Comparison of ENCODE assay signal across 9 cellular contexts in genomic region chr7:134613623-134614347, GRCh38. TPM values are rescaled to one million over a fixed set of nuclear protein-coding genes. Genes with fewer than 3 reads are reported as not detected.
A peak's percentile ranks its signal among the peaks of the same experiment; 100 is the strongest.
DNase-seq lines count a peak whose midpoint lies in the region; ATAC-seq and TF ChIP-seq lines count a peak whose summit lies in the region.
"Had no signal": no experiment of that assay in that cellular context is flagged by ENCODE, and none has a peak within 500 bp of the region (broad histone marks: within the 10 kb centered on the region; RNA-seq: fewer than 3 reads in every experiment).

No MANE protein-coding gene starts in this region.

- no peak overlapping the region for H3K4me3 Mint-ChIP-seq in activated naive CD4-positive, alpha-beta T cell treated with anti-CD3 and anti-CD28 coated beads, Interleukin-2, amount 50 U/mL, for 24 hours
- H3K4me3 Mint-ChIP-seq in activated naive CD4-positive, alpha-beta T cell treated with anti-CD3 and anti-CD28 coated beads, Interleukin-2, amount 10 ng/mL, durations not matched to agents 7 days and 5 days, result no peak overlapping the region
- H3K4me3 Mint-ChIP-seq in activated T-helper 17 cell treated with anti-CD3 and anti-CD28 coated beads, Interleukin-2, amount 50 U/mL, for 72 hours, result peak overlapping the region; percentile 14

- H3K36me3 Mint-ChIP-seq in activated naive CD4-positive, alpha-beta T cell treated with anti-CD3 and anti-CD28 coated beads, Interleukin-2, amount 50 U/mL, for 24 hours, result no peaks in the 10 kb centered on the region
- no peaks in the 10 kb centered on the region for H3K36me3 Mint-ChIP-seq in activated naive CD4-positive, alpha-beta T cell treated with anti-CD3 and anti-CD28 coated beads, Interleukin-2, amount 10 ng/mL, durations not matched to agents 7 days and 5 days
- no peaks in the 10 kb centered on the region for H3K36me3 Mint-ChIP-seq in activated T-helper 17 cell treated with anti-CD3 and anti-CD28 coated beads, Interleukin-2, amount 50 U/mL, for 72 hours (ENCODE audit: low read depth)

- H3K9me3 ChIP-seq in left ventricle myocardium inferior (replicated peaks) (no peaks in the 10 kb centered on the region), thoracic aorta (no peaks in the 10 kb centered on the region)

- H3K9me3 Mint-ChIP-seq in activated naive CD4-positive, alpha-beta T cell treated with anti-CD3 and anti-CD28 coated beads, Interleukin-2, amount 50 U/mL, for 24 hours, result no peaks in the 10 kb centered on the region
- H3K9me3 Mint-ChIP-seq in activated naive CD4-positive, alpha-beta T cell treated with anti-CD3 and anti-CD28 coated beads, Interleukin-2, amount 10 ng/mL, durations not matched to agents 7 days and 5 days, result no peaks in the 10 kb centered on the region
- no peaks in the 10 kb centered on the region for H3K9me3 Mint-ChIP-seq in activated T-helper 17 cell treated with anti-CD3 and anti-CD28 coated beads, Interleukin-2, amount 50 U/mL, for 72 hours

- H3K27ac ChIP-seq in left ventricle myocardium inferior (replicated peaks) (peak overlapping the region; percentile 18), thoracic aorta (peak overlapping the region; percentile 11 to 18)

- no peak for DNase-seq in activated naive CD4-positive, alpha-beta T cell treated with anti-CD3 and anti-CD28 coated beads, Interleukin-2, amount 10 ng/mL, durations not matched to agents 7 days and 5 days
- no peak for DNase-seq in left ventricle myocardium inferior
- no peak for DNase-seq in thoracic aorta (ENCODE audit: low spot score)
- no peak for DNase-seq in left colon
- DNase-seq: NCI-H1417 had no signal

- H3K36me3 ChIP-seq in left ventricle myocardium inferior, result no peaks in the 10 kb centered on the region
- H3K36me3 ChIP-seq in thoracic aorta, result no peaks in the 10 kb centered on the region

- H3K4me3 ChIP-seq in left ventricle myocardium inferior, result no peak overlapping the region
- no peak overlapping the region for H3K4me3 ChIP-seq in thoracic aorta

- peak; percentile 91 for ATAC-seq in activated T-helper 17 cell treated with anti-CD3 and anti-CD28 coated beads, Interleukin-2, amount 50 U/mL, for 72 hours (replicated peaks)
- ATAC-seq in thoracic aorta (ENCODE audit: insufficient number of reproducible peaks, low FRiP score, low read depth) (peak; percentile 82), HG03175 (IDR thresholded peaks at IDR 0.05; ENCODE audit: unreplicated experiment) (no peak), HG02973 (IDR thresholded peaks at IDR 0.05; ENCODE audit: unreplicated experiment) (no peak), left colon (no peak)

- CTCF ChIA-PET in activated naive CD4-positive, alpha-beta T cell treated with anti-CD3 and anti-CD28 coated beads, Interleukin-2, amount 10 ng/mL, durations not matched to agents 7 days and 5 days (lab: Charles Lee), result interaction anchor here (0.5 to 1.0 kb wide), 3 partner anchors 96 to 138 kb away, joined by 3 to 4 read pairs (median 3); no protein-coding TSS in a partner anchor

- peak overlapping the region; percentile 30 for H3K27ac Mint-ChIP-seq in activated naive CD4-positive, alpha-beta T cell treated with anti-CD3 and anti-CD28 coated beads, Interleukin-2, amount 50 U/mL, for 24 hours
- no peak overlapping the region for H3K27ac Mint-ChIP-seq in activated naive CD4-positive, alpha-beta T cell treated with anti-CD3 and anti-CD28 coated beads, Interleukin-2, amount 10 ng/mL, durations not matched to agents 7 days and 5 days
- peak overlapping the region; percentile 74 for H3K27ac Mint-ChIP-seq in activated T-helper 17 cell treated with anti-CD3 and anti-CD28 coated beads, Interleukin-2, amount 50 U/mL, for 72 hours

- H3K27me3 ChIP-seq in left ventricle myocardium inferior (ENCODE audit: low read depth) (no peaks in the 10 kb centered on the region), thoracic aorta (replicated peaks; ENCODE audit: insufficient read depth) (no peaks in the 10 kb centered on the region)

- TF ChIP-seq CTCF in left ventricle myocardium inferior (IDR thresholded peaks at IDR 0.05; ENCODE audit: borderline replicate concordance), result no peak
- no peak for TF ChIP-seq CTCF in thoracic aorta (IDR thresholded peaks at IDR 0.05)

- intact Hi-C loops in left ventricle myocardium inferior (cut with micrococcal nuclease) (no loop called here), left colon (cut with DNase I, micrococcal nuclease) (no loop called here)

- H3K27me3 Mint-ChIP-seq in activated naive CD4-positive, alpha-beta T cell treated with anti-CD3 and anti-CD28 coated beads, Interleukin-2, amount 50 U/mL, for 24 hours, result peaks cover 4% of the 10 kb centered on the region
- peaks cover 18% of the 10 kb centered on the region for H3K27me3 Mint-ChIP-seq in activated naive CD4-positive, alpha-beta T cell treated with anti-CD3 and anti-CD28 coated beads, Interleukin-2, amount 10 ng/mL, durations not matched to agents 7 days and 5 days
- peaks cover 21% of the 10 kb centered on the region for H3K27me3 Mint-ChIP-seq in activated T-helper 17 cell treated with anti-CD3 and anti-CD28 coated beads, Interleukin-2, amount 50 U/mL, for 72 hours

- peaks cover 9% of the 10 kb centered on the region for H3K4me1 Mint-ChIP-seq in activated naive CD4-positive, alpha-beta T cell treated with anti-CD3 and anti-CD28 coated beads, Interleukin-2, amount 50 U/mL, for 24 hours
- H3K4me1 Mint-ChIP-seq in activated naive CD4-positive, alpha-beta T cell treated with anti-CD3 and anti-CD28 coated beads, Interleukin-2, amount 10 ng/mL, durations not matched to agents 7 days and 5 days, result peaks cover 10% of the 10 kb centered on the region
- H3K4me1 Mint-ChIP-seq in activated T-helper 17 cell treated with anti-CD3 and anti-CD28 coated beads, Interleukin-2, amount 50 U/mL, for 72 hours, result peaks cover 10% of the 10 kb centered on the region

- H3K4me1 ChIP-seq in left ventricle myocardium inferior (no peaks in the 10 kb centered on the region), thoracic aorta (ENCODE audit: control insufficient read depth in 1 of 2, low read depth in 2 of 2) (peaks cover 12 to 38% of the 10 kb centered on the region in 2 donors)

RNA-seq across cellular contexts. Expression of gene BPGM, which starts 32.9 kb away (rescaled TPM):
- total RNA-seq in activated T-helper 17 cell treated with anti-CD3 and anti-CD28 coated beads, Interleukin-2, amount 50 U/mL, for 72 hours, result 10 to 100 TPM; 17.2 to 20.7 TPM
- 13.9 TPM for total RNA-seq in left ventricle myocardium inferior
- total RNA-seq in thoracic aorta, result 10 to 100 TPM; 20.0 to 22.3 TPM
- total RNA-seq in left colon, result 1 to 10 TPM; 7.7 to 9.7 TPM

Comparison
In these comparisons a context has a peak if more than half of its experiments do, and no peak if none do; other contexts are left out.
1. ATAC-seq: peak in activated T-helper 17 cell treated with anti-CD3 and anti-CD28 coated beads, Interleukin-2, amount 50 U/mL, for 72 hours (single experiment) and thoracic aorta (single experiment); none in HG03175 (single experiment), HG02973 (single experiment) and left colon (single experiment).